In genomic region chr1:43970502-43970901, GRCh38 we compare ENCODE assay signal across 8 cellular contexts. TPM values are rescaled to one million over a fixed set of nuclear protein-coding genes. Genes with fewer than 3 reads are reported as not detected.
DNase-seq lines count a peak whose midpoint lies in the region; ATAC-seq and TF ChIP-seq lines count a peak whose summit lies in the region.

No MANE protein-coding gene starts in this region.

- no peak overlapping the region for H2BK20ac ChIP-seq in IMR-90 (ENCODE audit: low read depth, low read length)

- H3K9ac ChIP-seq in IMR-90 (ENCODE audit: low read depth, low read length): peak overlapping the region; percentile 66

- intact Hi-C loops in IMR-90 (cut with micrococcal nuclease): loop anchor here (1.0 kb wide), 1 partner anchor 259 kb away; no protein-coding TSS in a partner anchor

- 0 out of 2 replicates have a peak, but pooled peaks cover 2% of the 10 kb centered on the region for H3K4me1 ChIP-seq in IMR-90 (ENCODE audit: control insufficient read depth, insufficient read depth, low read length)

- CTCF ChIA-PET in IMR-90 (lab: Yijun Ruan, JAX): interaction anchor here (1.0 to 1.4 kb wide), 2 partner anchors 25 to 207 kb away, joined by 3 to 4 read pairs; no protein-coding TSS in a partner anchor

- TF ChIP-seq POLR2A in IMR-90 (IDR thresholded peaks at IDR 0.05; ENCODE audit: low read depth, low read length): no peak

- no peak overlapping the region; the same call in 1 of the 2 replicates for H3K27ac ChIP-seq in IMR-90 (ENCODE audit: insufficient read depth, low read length)

- peaks cover 7% of the 10 kb centered on the region for H3K36me3 Mint-ChIP-seq in central memory CD8-positive, alpha-beta T cell (ENCODE audit: insufficient read depth)
- H3K36me3 Mint-ChIP-seq in naive B cell: no peaks in the 10 kb centered on the region

- H4K8ac ChIP-seq in IMR-90 (ENCODE audit: low read depth in 2 of 2, low read length in 2 of 2): peak overlapping the region; percentile 15 to 85; a peak in 1 of 4 replicates

- dilution Hi-C loops in IMR-90 (cut with HindIII; ENCODE audit: low sequenced_read_pairs, unreplicated experiment): no loop called here

- peaks cover 12 to 24% of the 10 kb centered on the region in 2 experiments; a peak in 3 of 4 replicates for H3K79me1 ChIP-seq in IMR-90 (ENCODE audit: low read depth in 1 of 2, low read length in 2 of 2)

- peaks cover 32% of the 10 kb centered on the region for H3K4me1 Mint-ChIP-seq in central memory CD8-positive, alpha-beta T cell
- H3K4me1 Mint-ChIP-seq in naive B cell: peaks cover 34 to 41% (median 40%) of the 10 kb centered on the region in 3 donors

- H3K18ac ChIP-seq in IMR-90 (ENCODE audit: low read depth, low read length): no peak overlapping the region

- peaks cover 2% of the 10 kb centered on the region for H4K20me1 ChIP-seq in IMR-90 (ENCODE audit: insufficient read depth, low read length)

- H3K4me2 ChIP-seq in IMR-90 (ENCODE audit: low read depth, low read length): peak overlapping the region; percentile 81

- H3K9me3 ChIP-seq in IMR-90 (ENCODE audit: control insufficient read depth, insufficient read depth, low read length): no peaks in the 10 kb centered on the region

- H3K27me3 ChIP-seq in IMR-90 (ENCODE audit: control insufficient read depth, insufficient read depth, low read length): no peaks in the 10 kb centered on the region

- no peak for TF ChIP-seq CTCF in AG09309 (IDR thresholded peaks at IDR 0.05; ENCODE audit: control insufficient read depth, insufficient read depth, low read depth, low read length, missing control alignments)
- TF ChIP-seq CTCF in IMR-90 (conservative IDR thresholded peaks at IDR 0.05; ENCODE audit: low read depth, low read length): no peak
- no peak for TF ChIP-seq CTCF in GM13976 (IDR thresholded peaks at IDR 0.05; ENCODE audit: borderline replicate concordance, control extremely low read depth, extremely low read depth, insufficient read depth, missing control alignments)

- no TSS peak for BruUV-seq in IMR-90 (replicated peaks; lab: Mats Ljungman, UMichigan)

- H2AK9ac ChIP-seq in IMR-90 (replicated peaks; ENCODE audit: low read depth, low read length, poor library complexity): peak overlapping the region; percentile 88

- DNase-seq in AG09309 (ENCODE audit: low read depth) (no peak), IMR-90 (no peak), naive B cell (no peak), ecto neural progenitor cell (ENCODE audit: low spot score) (no peak), ACHN (no peak), GM13976 (ENCODE audit: low spot score) (no peak)
- DNase-seq in central memory CD8-positive, alpha-beta T cell (ENCODE audit: low spot score in 2 of 2): no peak

- H3K36me3 ChIP-seq in IMR-90 (ENCODE audit: control insufficient read depth, insufficient read depth, low read length): peaks cover 11% of the 10 kb centered on the region

- H3K4ac ChIP-seq in IMR-90 (ENCODE audit: low read depth, low read length): 0 out of 2 replicates have a peak overlapping the region, but pooled peaks have one; percentile 72

- H3K27me3 Mint-ChIP-seq in central memory CD8-positive, alpha-beta T cell: no peaks in the 10 kb centered on the region
- H3K27me3 Mint-ChIP-seq in naive B cell: no peaks in the 10 kb centered on the region

- H3K4me3 Mint-ChIP-seq in central memory CD8-positive, alpha-beta T cell: peak overlapping the region; percentile 80
- peak overlapping the region; percentile 89 to 98 (median 96) for H3K4me3 Mint-ChIP-seq in naive B cell

- 0 out of 2 replicates have a peak overlapping the region, but pooled peaks have one; percentile 13 for H3K23ac ChIP-seq in IMR-90 (ENCODE audit: low read depth, low read length)

- no peak overlapping the region for H2BK120ac ChIP-seq in IMR-90 (ENCODE audit: low read depth, low read length)

- H3K14ac ChIP-seq in IMR-90 (replicated peaks; ENCODE audit: low read depth, low read length): no peak overlapping the region

- peak overlapping the region; percentile 27 for H3K27ac Mint-ChIP-seq in central memory CD8-positive, alpha-beta T cell (ENCODE audit: low read depth)
- peak overlapping the region in 4 of 6 donors; percentile 11 to 92 (median 76) for H3K27ac Mint-ChIP-seq in naive B cell

- in situ Hi-C loops in IMR-90 (cut with MboI; ENCODE audit: low sequenced_read_pairs): loop anchor here (25.0 kb wide), 1 partner anchor 433 kb away; the partner anchor contains the start of gene PTPRF
- in situ Hi-C loops in ACHN (cut with HindIII; ENCODE audit: low pct_ligation_motif_present, low pct_unique_long_range_greater_than_20kb, low sequenced_read_pairs): no loop called here
- in situ Hi-C loops in GM13976 (cut with MboI; ENCODE audit: low sequenced_read_pairs, unreplicated experiment): no loop called here

- no peak overlapping the region; the same call in 1 of the 2 replicates for H4K5ac ChIP-seq in IMR-90 (ENCODE audit: low read depth, low read length)

- H2AK5ac ChIP-seq in IMR-90 (ENCODE audit: low read depth, low read length): peak overlapping the region; percentile 36; the same call in 1 of the 2 replicates

- H3K9me1 ChIP-seq in IMR-90 (ENCODE audit: insufficient read depth, low read length): peaks cover 13% of the 10 kb centered on the region

- no peak for ATAC-seq in IMR-90 (ENCODE audit: low read depth)
- no peak for ATAC-seq in central memory CD8-positive, alpha-beta T cell (replicated peaks; ENCODE audit: extremely low read depth, poor library complexity, severe bottlenecking)
- no peak for ATAC-seq in naive B cell (ENCODE audit: low read depth in 2 of 2)
- no peak for ATAC-seq in HG03439 (IDR thresholded peaks at IDR 0.05; ENCODE audit: unreplicated experiment)

- WGBS in IMR-90 (ENCODE audit: extremely low coverage in 2 of 2, insufficient read length in 1 of 2), 2 experiments: no CpG with 5 or more reads among the region's 5 CpGs

- peak overlapping the region; percentile 71 for H3K4me3 ChIP-seq in AG09309 (ENCODE audit: control insufficient read depth, low read depth, low read length)
- peak overlapping the region; percentile 88 for H3K4me3 ChIP-seq in IMR-90 (ENCODE audit: insufficient read depth, low read depth, low read length)

- TF ChIP-seq RAD21 in IMR-90 (IDR thresholded peaks at IDR 0.05; ENCODE audit: low read length): no peak

- H3K56ac ChIP-seq in IMR-90 (ENCODE audit: extremely low read depth, insufficient read depth, low read length): no peak overlapping the region

- no peak overlapping the region for H2BK15ac ChIP-seq in IMR-90 (ENCODE audit: low read depth, low read length)

- no peaks in the 10 kb centered on the region for H3K9me3 Mint-ChIP-seq in central memory CD8-positive, alpha-beta T cell
- H3K9me3 Mint-ChIP-seq in naive B cell: no peaks in the 10 kb centered on the region

- H2BK5ac ChIP-seq in IMR-90 (ENCODE audit: low read depth, low read length, poor library complexity, severe bottlenecking): no peak overlapping the region

- peak overlapping the region; percentile 94 for H2AFZ ChIP-seq in IMR-90 (replicated peaks; ENCODE audit: low read length, poor library complexity)

- POLR2A ChIA-PET in IMR-90 (lab: Charles Lee; ENCODE audit: unreplicated experiment): no interaction called here

- H4K91ac ChIP-seq in IMR-90 (ENCODE audit: insufficient read depth, low read depth, low read length): peak overlapping the region; percentile 63; the same call in 1 of the 2 replicates

TF ChIP-seq in IMR-90, 13 proteins besides CTCF, POLR2A, EP300 and RAD21 (continues in another document):
- TF ChIP-seq CHD1 (IDR thresholded peaks at IDR 0.05; ENCODE audit: low read depth, low read length): no peak
- no peak for TF ChIP-seq BHLHE40 (IDR thresholded peaks at IDR 0.05; ENCODE audit: low read depth, low read length)
- TF ChIP-seq USF2 (IDR thresholded peaks at IDR 0.05; ENCODE audit: low read depth, low read length): no peak
- TF ChIP-seq RFX5 (IDR thresholded peaks at IDR 0.05; ENCODE audit: low read depth, low read length): no peak
- TF ChIP-seq MAFK (IDR thresholded peaks at IDR 0.05; ENCODE audit: low read depth, low read length): no peak
- TF ChIP-seq MAZ (IDR thresholded peaks at IDR 0.05; ENCODE audit: borderline replicate concordance, low read depth, low read length): no peak

RNA-seq across cellular contexts. Expression of gene DPH2, which starts 0.7 kb away (rescaled TPM):
- total RNA-seq in IMR-90 (2012; rRNA removed): 18.9 and 21.0 TPM in 2 replicates
- polyA plus RNA-seq in IMR-90 (2012; rRNA removed): 32.2 and 38.0 TPM in 2 replicates
- 23.4 and 39.1 TPM in 2 replicates for polyA plus RNA-seq in IMR-90 (2012; cell fraction: cytosol; rRNA removed)
- 133 and 182 TPM in 2 replicates for polyA plus RNA-seq in IMR-90 (2012; cell fraction: nucleus; rRNA removed; ENCODE audit: low replicate concordance)
- 10 to 100 TPM; 23.4 to 58.5 (median 30.9) TPM for polyA plus RNA-seq in naive B cell (ENCODE audit: low read depth in 6 of 6)

RNA-seq across cellular contexts. Expression of gene ATP6V0B, which starts 4.3 kb away (rescaled TPM):
- 72.1 and 80.3 TPM in 2 replicates for total RNA-seq in IMR-90 (2012; rRNA removed)
- polyA plus RNA-seq in IMR-90 (2012; rRNA removed) (169 and 209 TPM in 2 replicates), naive B cell (ENCODE audit: low read depth in 6 of 6) (100 to 1,000 TPM; 264 to 432 (median 286) TPM)
- polyA plus RNA-seq in IMR-90 (2012; cell fraction: cytosol; rRNA removed): 211 and 228 TPM in 2 replicates
- polyA plus RNA-seq in IMR-90 (2012; cell fraction: nucleus; rRNA removed; ENCODE audit: low replicate concordance): 173 and 195 TPM in 2 replicates

RNA-seq across cellular contexts. Expression of gene B4GALT2, which starts 8.5 kb away (rescaled TPM):
- total RNA-seq in IMR-90 (2012; rRNA removed): 57.2 and 60.8 TPM in 2 replicates
- polyA plus RNA-seq in IMR-90 (2012; rRNA removed): 52.3 and 74.7 TPM in 2 replicates
- 67.7 and 79.7 TPM in 2 replicates for polyA plus RNA-seq in IMR-90 (2012; cell fraction: cytosol; rRNA removed)
- 31.2 and 77.9 TPM in 2 replicates for polyA plus RNA-seq in IMR-90 (2012; cell fraction: nucleus; rRNA removed; ENCODE audit: low replicate concordance)
- 1 to 10 TPM in 1 of 6 donors, under 1 TPM in 4, not detected in 1; 0.16 to 1.6 (median 0.37) TPM for polyA plus RNA-seq in naive B cell (ENCODE audit: low read depth in 6 of 6)

RNA-seq across cellular contexts. Expression of gene CCDC24, which starts 20.9 kb away (rescaled TPM):
- 1.4 and 1.7 TPM in 2 replicates for total RNA-seq in IMR-90 (2012; rRNA removed)
- polyA plus RNA-seq in IMR-90 (2012; rRNA removed): 4.3 and 4.6 TPM in 2 replicates
- 4.3 and 4.7 TPM in 2 replicates for polyA plus RNA-seq in IMR-90 (2012; cell fraction: cytosol; rRNA removed)
- polyA plus RNA-seq in IMR-90 (2012; cell fraction: nucleus; rRNA removed; ENCODE audit: low replicate concordance): 11.7 and 31.3 TPM in 2 replicates
- 1 to 10 TPM in 5 of 6 donors, under 1 TPM in 1; 0.89 to 4.0 (median 2.0) TPM for polyA plus RNA-seq in naive B cell (ENCODE audit: low read depth in 6 of 6)

RNA-seq across cellular contexts. Expression of gene IPO13, which starts 23.8 kb away (rescaled TPM):
- total RNA-seq in IMR-90 (2012; rRNA removed): 14.2 and 15.2 TPM in 2 replicates
- polyA plus RNA-seq in IMR-90 (2012; rRNA removed) (18.7 and 19.0 TPM in 2 replicates), naive B cell (ENCODE audit: low read depth in 6 of 6) (10 to 100 TPM in 4 of 6 donors, 1 to 10 TPM in 2; 7.8 to 31.9 (median 10.2) TPM)
- 17.0 and 20.8 TPM in 2 replicates for polyA plus RNA-seq in IMR-90 (2012; cell fraction: cytosol; rRNA removed)
- polyA plus RNA-seq in IMR-90 (2012; cell fraction: nucleus; rRNA removed; ENCODE audit: low replicate concordance): 38.2 and 128 TPM in 2 replicates

Comparison
In these comparisons a context has a peak if more than half of its experiments do, and no peak if none do; other contexts are left out.
1. RNA of gene B4GALT2, which starts 8.5 kb away (polyA plus RNA-seq): 31.2 to 79.7 TPM in IMR-90; 0.16 to 1.6 TPM in naive B cell; every median in the first group is over 10 times any median in the second.